In the genomic region with DNA sequence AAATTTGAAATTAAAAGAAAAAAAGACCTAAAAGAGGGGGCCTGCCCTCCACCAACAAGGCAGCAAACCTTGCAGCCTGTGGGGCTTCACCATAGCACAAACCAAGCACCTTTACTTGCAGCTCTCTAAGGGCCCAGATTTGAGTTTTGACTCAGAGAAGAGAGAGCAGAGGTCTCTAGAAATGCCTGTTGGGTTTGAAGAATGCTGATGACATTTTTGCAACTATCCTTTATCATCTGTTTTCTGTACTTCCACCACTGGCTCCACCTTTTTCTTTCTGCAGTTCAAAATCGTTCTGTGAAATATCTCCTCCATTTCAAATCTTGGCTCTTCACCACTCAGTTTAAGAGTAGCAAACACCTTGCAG, we compare ENCODE assay signal across 9 cellular contexts.
DNase-seq lines count a peak whose midpoint lies in the region; ATAC-seq, FAIRE-seq and TF ChIP-seq lines count a peak whose summit lies in the region.
"Had no signal": no experiment of that assay in that cellular context is flagged by ENCODE, and none has a peak within 500 bp of the region (broad histone marks: within the 10 kb centered on the region; RNA-seq: fewer than 3 reads in every experiment).

No MANE protein-coding gene starts in this region.

- H3K36me3 Mint-ChIP-seq in chondrocyte (ENCODE audit: low read depth) = peaks cover 3% of the 10 kb centered on the region

- TF ChIP-seq RAD21 in neural cell (conservative IDR thresholded peaks at IDR 0.05) = no peak

- WGBS in HUES64 = 50% methylated on average over 1 of the region's 1 CpG

- DNase-seq in ELF-1 (ENCODE audit: low read depth, low spot score) = peak; percentile 27
- no peak for DNase-seq in chondrocyte (ENCODE audit: low spot score)
- no peak for DNase-seq in GM10248 (ENCODE audit: extremely low spot score)
- DNase-seq in GM12892 (ENCODE audit: insufficient read length) = no peak
- no peak for DNase-seq in kidney glomerular epithelial cell (lab: John Stamatoyannopoulos, UW)

- H2AFZ ChIP-seq in neural cell (ENCODE audit: low read depth, low read length) = no peak overlapping the region

- no peak for ATAC-seq in GM21526 (IDR thresholded peaks at IDR 0.05; ENCODE audit: low FRiP score, unreplicated experiment)

- no peaks in the 10 kb centered on the region for H3K9me2 ChIP-seq in neural cell (ENCODE audit: insufficient read depth, low read length)

- POLR2A ChIA-PET in GM10248 (lab: Yijun Ruan, JAX) = no interaction called here

- no peaks in the 10 kb centered on the region for H3F3A ChIP-seq in neural cell (ENCODE audit: insufficient read depth, low read length, poor library complexity, severe bottlenecking)

- no peaks in the 10 kb centered on the region for H3K9me3 Mint-ChIP-seq in chondrocyte (ENCODE audit: low read depth)

- H3K27ac ChIP-seq in HUES64 (ENCODE audit: low read depth, low read length) (peak overlapping the region; percentile 89; the same call in 1 of the 2 replicates), neural cell (ENCODE audit: low read length) (no peak overlapping the region)
- H3K27ac ChIP-seq: vagina had no signal

- peak overlapping the region; percentile 58 for H3K27ac Mint-ChIP-seq in chondrocyte (ENCODE audit: unreplicated experiment)

- TF ChIP-seq EP300 in neural cell (conservative IDR thresholded peaks at IDR 0.05; ENCODE audit: poor library complexity, severe bottlenecking) = no peak

- H3K9ac ChIP-seq in HUES64 (ENCODE audit: low read depth, low read length) (peak overlapping the region; percentile 78; the same call in 1 of the 2 replicates), neural cell (ENCODE audit: low read length) (no peak overlapping the region)

- H4K20me1 ChIP-seq in neural cell (ENCODE audit: insufficient read depth) = no peaks in the 10 kb centered on the region

- H3K36me3 ChIP-seq in HUES64 (ENCODE audit: insufficient read depth, low read length) (no peaks in the 10 kb centered on the region), neural cell (ENCODE audit: insufficient read depth, low read length) (no peaks in the 10 kb centered on the region)
- H3K36me3 ChIP-seq: vagina had no signal

- no peaks in the 10 kb centered on the region for H3K27me3 Mint-ChIP-seq in chondrocyte (ENCODE audit: low read depth)

- H3K4me1 ChIP-seq in HUES64 (ENCODE audit: insufficient read depth, low read length) = peaks cover 19% of the 10 kb centered on the region

- H3K9me3 ChIP-seq in HUES64 (ENCODE audit: insufficient read depth, low read depth, low read length) = no peaks in the 10 kb centered on the region
- H3K9me3 ChIP-seq in neural cell (ENCODE audit: low read length) = no peaks in the 10 kb centered on the region
- H3K9me3 ChIP-seq: vagina had no signal

- TF ChIP-seq CTCF in chondrocyte (IDR thresholded peaks at IDR 0.05) = no peak
- TF ChIP-seq CTCF in neural cell (IDR thresholded peaks at IDR 0.05; ENCODE audit: poor library complexity, severe bottlenecking) = no peak
- TF ChIP-seq CTCF in GM10248 (IDR thresholded peaks at IDR 0.05; ENCODE audit: control extremely low read depth, extremely low read depth, low read depth, missing control alignments) = no peak

- FAIRE-seq in GM12892 (lab: Jason Lieb, UNC) = no peak

- peak overlapping the region; percentile 86 for H3K4me3 ChIP-seq in HUES64 (ENCODE audit: low read length)
- peak overlapping the region; percentile 93 for H3K4me3 ChIP-seq in neural cell (ENCODE audit: low read length)

- no peak for TF ChIP-seq POLR2A in GM12892 (IDR thresholded peaks at IDR 0.05; ENCODE audit: low read depth, low read length)

- H3K4me1 Mint-ChIP-seq in chondrocyte (ENCODE audit: low read depth) = peaks cover 16% of the 10 kb centered on the region

- H3K4me2 ChIP-seq in neural cell (ENCODE audit: low read length) = no peak overlapping the region

- H3K4me3 Mint-ChIP-seq in chondrocyte (ENCODE audit: unreplicated experiment) = peak overlapping the region; percentile 93

- H3K27me3 ChIP-seq in HUES64 (ENCODE audit: insufficient read depth, low read length) (peaks cover 8% of the 10 kb centered on the region), neural cell (ENCODE audit: insufficient read depth, low read depth, low read length) (peaks cover 31% of the 10 kb centered on the region)
- H3K27me3 ChIP-seq: vagina had no signal

- no peaks in the 10 kb centered on the region for H3K79me2 ChIP-seq in neural cell (replicated peaks; ENCODE audit: insufficient read depth, low read length)

- CTCF ChIA-PET in GM10248 (lab: Yijun Ruan, JAX) = no interaction called here

TF ChIP-seq in neural cell, 6 proteins besides CTCF, POLR2A, EP300 and RAD21:
- TF ChIP-seq POLR2AphosphoS5 (IDR thresholded peaks at IDR 0.05) (no peak), EZH2 (IDR thresholded peaks at IDR 0.05; ENCODE audit: borderline replicate concordance, insufficient read depth, low read length, poor library complexity, severe bottlenecking) (no peak), MXI1 (conservative IDR thresholded peaks at IDR 0.05; ENCODE audit: poor library complexity, severe bottlenecking) (no peak), TAF1 (IDR thresholded peaks at IDR 0.05; ENCODE audit: low read depth) (no peak), SMC3 (conservative IDR thresholded peaks at IDR 0.05; ENCODE audit: poor library complexity) (no peak)
- TF ChIP-seq, protein P1, sequence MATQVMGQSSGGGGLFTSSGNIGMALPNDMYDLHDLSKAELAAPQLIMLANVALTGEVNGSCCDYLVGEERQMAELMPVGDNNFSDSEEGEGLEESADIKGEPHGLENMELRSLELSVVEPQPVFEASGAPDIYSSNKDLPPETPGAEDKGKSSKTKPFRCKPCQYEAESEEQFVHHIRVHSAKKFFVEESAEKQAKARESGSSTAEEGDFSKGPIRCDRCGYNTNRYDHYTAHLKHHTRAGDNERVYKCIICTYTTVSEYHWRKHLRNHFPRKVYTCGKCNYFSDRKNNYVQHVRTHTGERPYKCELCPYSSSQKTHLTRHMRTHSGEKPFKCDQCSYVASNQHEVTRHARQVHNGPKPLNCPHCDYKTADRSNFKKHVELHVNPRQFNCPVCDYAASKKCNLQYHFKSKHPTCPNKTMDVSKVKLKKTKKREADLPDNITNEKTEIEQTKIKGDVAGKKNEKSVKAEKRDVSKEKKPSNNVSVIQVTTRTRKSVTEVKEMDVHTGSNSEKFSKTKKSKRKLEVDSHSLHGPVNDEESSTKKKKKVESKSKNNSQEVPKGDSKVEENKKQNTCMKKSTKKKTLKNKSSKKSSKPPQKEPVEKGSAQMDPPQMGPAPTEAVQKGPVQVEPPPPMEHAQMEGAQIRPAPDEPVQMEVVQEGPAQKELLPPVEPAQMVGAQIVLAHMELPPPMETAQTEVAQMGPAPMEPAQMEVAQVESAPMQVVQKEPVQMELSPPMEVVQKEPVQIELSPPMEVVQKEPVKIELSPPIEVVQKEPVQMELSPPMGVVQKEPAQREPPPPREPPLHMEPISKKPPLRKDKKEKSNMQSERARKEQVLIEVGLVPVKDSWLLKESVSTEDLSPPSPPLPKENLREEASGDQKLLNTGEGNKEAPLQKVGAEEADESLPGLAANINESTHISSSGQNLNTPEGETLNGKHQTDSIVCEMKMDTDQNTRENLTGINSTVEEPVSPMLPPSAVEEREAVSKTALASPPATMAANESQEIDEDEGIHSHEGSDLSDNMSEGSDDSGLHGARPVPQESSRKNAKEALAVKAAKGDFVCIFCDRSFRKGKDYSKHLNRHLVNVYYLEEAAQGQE (IDR thresholded peaks at IDR 0.05; ENCODE audit: borderline replicate concordance) = no peak
